ENCODE assay signal across 20 cellular contexts in genomic region chr4:125951275-125951887, GRCh38.
DNase-seq lines count a peak whose midpoint lies in the region; ATAC-seq and FAIRE-seq lines count a peak whose summit lies in the region.
"Had no signal": no experiment of that assay in that cellular context is flagged by ENCODE, and none has a peak within 500 bp of the region (broad histone marks: within the 10 kb centered on the region; RNA-seq: fewer than 3 reads in every experiment).

No MANE protein-coding gene starts in this region.

- peak; percentile 32 for DNase-seq in AG20443 (ENCODE audit: low spot score)
- peak; percentile 1 for DNase-seq in HTR-8/SVneo (ENCODE audit: insufficient read length, low spot score)
- peak; percentile 19 for DNase-seq in epidermal melanocyte (ENCODE audit: insufficient read length, low spot score)
- DNase-seq in myocyte (ENCODE audit: low read depth): peak; percentile 24
- DNase-seq in SHP77 (lab: John Stamatoyannopoulos, UW): no peak
- DNase-seq: activated naive CD4-positive, alpha-beta T cell treated with anti-CD3 and anti-CD28 coated beads, Interleukin-2, amount 50 U/mL, for 16 hours; activated T-cell treated with anti-CD3 and anti-CD28 coated beads, Interleukin-2, amount 50 U/mL, for 72 hours; glutamatergic neuron; NCI-H1694; NCI-H2227 treated with DMSO at 0.1 percent for 48 hours; nucleus accumbens; retina; stimulated activated CD4-positive, alpha-beta T cell treated with anti-CD3 and anti-CD28 coated beads, Interleukin-12 subunit alpha, Interleukin-12 subunit beta, amount 100 ng/mL, for 4 hours had no signal

- no peak for ATAC-seq in GM21515 (IDR thresholded peaks at IDR 0.05; ENCODE audit: unreplicated experiment)
- ATAC-seq in esophagus mucosa: no peak
- ATAC-seq: activated CD4-positive, CD25-positive, alpha-beta regulatory T cell treated with anti-CD3 and anti-CD28 coated beads, Interleukin-2, amount 50 U/mL, for 24 hours; activated T-cell treated with anti-CD3 and anti-CD28 coated beads, Interleukin-2, amount 50 U/mL, for 72 hours had no signal

- FAIRE-seq in HTR-8/SVneo (lab: Jason Lieb, UNC): no peak
- FAIRE-seq: colon, D721Med, H1, RCC 7860 had no signal

Comparison
In these comparisons a context has a peak if more than half of its experiments do, and no peak if none do; other contexts are left out.
1. DNase-seq: peak in AG20443 (single experiment), HTR-8/SVneo (single experiment), epidermal melanocyte (single experiment) and myocyte (single experiment); none in SHP77 (0 of 2).